Comparison of ENCODE assay signal across 1 cellular context in genomic region chr1:228860911-228861829, GRCh38.
TF ChIP-seq lines count a peak whose summit lies in the region.

No MANE protein-coding gene starts in this region.

TF ChIP-seq in HepG2, 621 proteins besides CTCF, POLR2A, EP300 and RAD21 (continued from another document and continues in another):
- TF ChIP-seq AHDC1 (CRISPR knock-in tag; IDR thresholded peaks at IDR 0.05; ENCODE audit: borderline replicate concordance) = peak; percentile 94; the same call in 1 of the 2 replicates
- TF ChIP-seq ZNF124 (CRISPR knock-in tag; IDR thresholded peaks at IDR 0.05) = no peak
- TF ChIP-seq ZNF746 (CRISPR knock-in tag; IDR thresholded peaks at IDR 0.05) = peak; percentile 50; the same call in 1 of the 2 replicates
- no peak for TF ChIP-seq AHR (CRISPR knock-in tag; IDR thresholded peaks at IDR 0.05)
- TF ChIP-seq NFRKB (IDR thresholded peaks at IDR 0.05) = no peak
- no peak for TF ChIP-seq IRF9 (CRISPR knock-in tag; IDR thresholded peaks at IDR 0.05; ENCODE audit: borderline replicate concordance)
- TF ChIP-seq TERF1 (CRISPR knock-in tag; IDR thresholded peaks at IDR 0.05) = no peak
- TF ChIP-seq KMT2B (CRISPR knock-in tag; IDR thresholded peaks at IDR 0.05) = no peak; the same call in 1 of the 2 replicates
- TF ChIP-seq ZNF207 (IDR thresholded peaks at IDR 0.05; ENCODE audit: borderline replicate concordance) = no peak
- TF ChIP-seq NR0B2 (CRISPR knock-in tag; IDR thresholded peaks at IDR 0.05) = no peak
- no peak for TF ChIP-seq EEA1 (CRISPR knock-in tag; IDR thresholded peaks at IDR 0.05; ENCODE audit: borderline replicate concordance)
- TF ChIP-seq ZKSCAN8 (CRISPR knock-in tag; IDR thresholded peaks at IDR 0.05; ENCODE audit: borderline replicate concordance) = 0 out of 2 replicates have a peak, but pooled peaks have one; percentile 45
- no peak for TF ChIP-seq RNF2 (conservative IDR thresholded peaks at IDR 0.05; ENCODE audit: low read depth)
- no peak for TF ChIP-seq ZNF256 (CRISPR knock-in tag; conservative IDR thresholded peaks at IDR 0.05)
- 0 out of 2 replicates have a peak, but pooled peaks have one; percentile 43 for TF ChIP-seq ZBTB43 (CRISPR knock-in tag; conservative IDR thresholded peaks at IDR 0.05)
- TF ChIP-seq SKI (IDR thresholded peaks at IDR 0.05; ENCODE audit: partially characterized antibody) = peak; percentile 98
- no peak for TF ChIP-seq CHD2 (IDR thresholded peaks at IDR 0.05; ENCODE audit: low read depth, low read length)
- peak; percentile 80 for TF ChIP-seq HHEX (CRISPR knock-in tag; IDR thresholded peaks at IDR 0.05)
- no peak for TF ChIP-seq KLF11 (CRISPR knock-in tag; IDR thresholded peaks at IDR 0.05)
- TF ChIP-seq ATRX (CRISPR knock-in tag; IDR thresholded peaks at IDR 0.05; ENCODE audit: borderline replicate concordance) = no peak
- TF ChIP-seq PTBP1 (IDR thresholded peaks at IDR 0.05; ENCODE audit: low read depth, low read length, poor library complexity, severe bottlenecking) = no peak
- TF ChIP-seq ARID3A (IDR thresholded peaks at IDR 0.05; ENCODE audit: low read depth, low read length) = peak; percentile 89; the same call in 1 of the 2 replicates
- TF ChIP-seq ZNF790 (CRISPR knock-in tag; IDR thresholded peaks at IDR 0.05; ENCODE audit: borderline replicate concordance) = no peak
- peak; percentile 41; the same call in 1 of the 2 replicates for TF ChIP-seq GATAD1 (CRISPR knock-in tag; IDR thresholded peaks at IDR 0.05)
- no peak for TF ChIP-seq CCAR2 (optimal IDR thresholded peaks at IDR 0.05; ENCODE audit: low read depth, low read length)
- TF ChIP-seq TP53 (CRISPR knock-in tag; conservative IDR thresholded peaks at IDR 0.05) = no peak
- peak; percentile 91 for TF ChIP-seq TEAD3 (CRISPR knock-in tag; optimal IDR thresholded peaks at IDR 0.05; ENCODE audit: borderline replicate concordance)
- no peak for TF ChIP-seq SATB2 (CRISPR knock-in tag; IDR thresholded peaks at IDR 0.05)
- TF ChIP-seq ATF2 (CRISPR knock-in tag; IDR thresholded peaks at IDR 0.05) = peak; percentile 82
- TF ChIP-seq ZBTB34 (CRISPR knock-in tag; IDR thresholded peaks at IDR 0.05) = no peak
- TF ChIP-seq BRF2 (CRISPR knock-in tag; IDR thresholded peaks at IDR 0.05) = no peak
- no peak for TF ChIP-seq AGO1 (IDR thresholded peaks at IDR 0.05; ENCODE audit: low read depth, low read length, poor library complexity, severe bottlenecking)
- TF ChIP-seq ZNF784 (CRISPR knock-in tag; IDR thresholded peaks at IDR 0.05; ENCODE audit: borderline replicate concordance) = no peak
- no peak for TF ChIP-seq PCBP1 (IDR thresholded peaks at IDR 0.05; ENCODE audit: borderline replicate concordance, low read depth, low read length)
- TF ChIP-seq KLF9 (CRISPR knock-in tag; IDR thresholded peaks at IDR 0.05; ENCODE audit: low read depth) = no peak
- no peak for TF ChIP-seq ZNF460 (CRISPR knock-in tag; IDR thresholded peaks at IDR 0.05; ENCODE audit: borderline replicate concordance)
- TF ChIP-seq SMAD9 (CRISPR knock-in tag; IDR thresholded peaks at IDR 0.05) = no peak
- peak; percentile 24; the same call in 1 of the 2 replicates for TF ChIP-seq ARNT2 (CRISPR knock-in tag; IDR thresholded peaks at IDR 0.05; ENCODE audit: low read depth)
- no peak for TF ChIP-seq ZKSCAN1 (IDR thresholded peaks at IDR 0.05; ENCODE audit: low read length)
- no peak for TF ChIP-seq BCLAF1 (IDR thresholded peaks at IDR 0.05)
- TF ChIP-seq MEIS1 (CRISPR knock-in tag; IDR thresholded peaks at IDR 0.05; ENCODE audit: borderline replicate concordance) = peak; percentile 60; the same call in 1 of the 2 replicates
- TF ChIP-seq ZNF232 (CRISPR knock-in tag; IDR thresholded peaks at IDR 0.05; ENCODE audit: borderline replicate concordance) = peak; percentile 84; the same call in 1 of the 2 replicates
- TF ChIP-seq ARNT (IDR thresholded peaks at IDR 0.05) = no peak
- TF ChIP-seq ZNF160 (CRISPR knock-in tag; IDR thresholded peaks at IDR 0.05) = no peak
